Comparison of ENCODE assay signal across 15 cellular contexts in the genomic region with DNA sequence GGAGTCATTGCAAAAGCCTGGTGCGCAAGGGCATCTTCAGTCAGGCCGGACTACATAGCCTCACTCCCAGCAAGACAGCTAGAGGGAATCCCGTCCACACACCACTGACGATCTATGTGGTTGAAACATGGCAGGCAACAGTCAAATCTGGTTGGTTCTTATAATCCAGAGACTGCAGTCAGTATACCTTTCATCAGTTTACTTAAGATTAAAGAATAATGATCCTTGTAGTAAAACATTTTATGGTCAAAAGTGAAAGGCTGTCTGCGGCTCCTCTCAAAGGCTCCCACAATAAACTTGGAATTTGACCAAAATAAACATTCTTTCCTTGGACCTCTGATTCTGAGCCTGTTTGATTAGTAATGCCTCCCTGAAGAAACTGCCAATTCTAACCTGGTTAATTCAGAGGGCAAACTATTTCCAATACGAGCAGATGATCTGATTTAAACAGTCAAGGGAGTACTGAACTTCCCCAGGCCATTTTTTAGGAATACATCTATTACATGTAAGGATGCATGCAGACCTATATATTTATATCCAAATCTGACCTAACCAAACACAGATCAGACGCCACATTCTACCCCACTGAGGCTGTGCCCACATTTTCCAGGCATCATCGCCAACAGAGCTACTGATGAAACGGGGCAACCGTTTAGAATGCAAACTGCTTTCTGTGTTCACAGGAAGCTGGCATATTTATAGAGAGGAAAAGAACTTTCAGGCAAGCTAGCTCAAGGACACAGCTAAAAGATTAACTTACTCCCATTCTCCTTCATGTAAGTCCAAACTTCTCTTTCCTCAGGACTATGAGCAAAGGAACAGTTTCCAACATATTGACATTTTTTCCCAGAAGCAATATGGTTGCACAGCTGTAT. TPM values are rescaled to one million over a fixed set of nuclear protein-coding genes. Genes with fewer than 3 reads are reported as not detected.
A peak's percentile ranks its signal among the peaks of the same experiment; 100 is the strongest.
DNase-seq lines count a peak whose midpoint lies in the region; ATAC-seq, FAIRE-seq and TF ChIP-seq lines count a peak whose summit lies in the region.
"Had no signal": no experiment of that assay in that cellular context is flagged by ENCODE, and none has a peak within 500 bp of the region (broad histone marks: within the 10 kb centered on the region; RNA-seq: fewer than 3 reads in every experiment).

No MANE protein-coding gene starts in this region.

- peaks cover 67% of the 10 kb centered on the region for H3K36me3 Mint-ChIP-seq in GM23338 (ENCODE audit: low read depth)

- TF ChIP-seq EP300 in A549 (IDR thresholded peaks at IDR 0.05), result no peak
- TF ChIP-seq EP300 in sigmoid colon (IDR thresholded peaks at IDR 0.05), result no peak

- H3F3A ChIP-seq in GM23338 (replicated peaks; ENCODE audit: low read depth), result peaks cover 5% of the 10 kb centered on the region; the same call in 1 of the 2 replicates

- CTCF ChIA-PET in A549 (lab: Yijun Ruan, JAX) (interaction anchor here (0.9 to 1.8 kb wide), 2 partner anchors 15 to 39 kb away, joined by 4 to 5 read pairs; a partner anchor contains a TSS), HEK293T (lab: Yijun Ruan, JAX) (interaction anchor here (0.6 to 1.4 kb wide), 2 partner anchors 39 to 143 kb away, joined by 3 to 4 read pairs; no protein-coding TSS in a partner anchor)

- H2AFZ ChIP-seq in GM23338, result no peak overlapping the region
- H2AFZ ChIP-seq: parathyroid adenoma had no signal

- H3K9me2 ChIP-seq in GM23338 (ENCODE audit: insufficient read depth), result no peaks in the 10 kb centered on the region

- 37% methylated on average over 10 of the region's 10 CpGs for WGBS in A549 (ENCODE audit: missing lambda C conversion rate)
- WGBS in body of pancreas, 2 donors, result 21% methylated on average over 10 of the region's 10 CpGs
- 45% methylated on average over 10 of the region's 10 CpGs for WGBS in right lobe of liver (ENCODE audit: insufficient coverage, low coverage, low lambda C conversion rate, missing lambda C conversion rate)
- WGBS in sigmoid colon, 2 donors, result 15 to 63% methylated on average over 10 of the region's 10 CpGs

- H3K79me2 ChIP-seq in GM23338 (replicated peaks; ENCODE audit: insufficient read depth), result no peaks in the 10 kb centered on the region
- H3K79me2 ChIP-seq: parathyroid adenoma had no signal

- TF ChIP-seq POLR2A in A549 (IDR thresholded peaks at IDR 0.05; ENCODE audit: low read length), result no peak
- TF ChIP-seq POLR2A in body of pancreas (IDR thresholded peaks at IDR 0.05), result no peak
- no peak for TF ChIP-seq POLR2A in right lobe of liver (IDR thresholded peaks at IDR 0.05)
- TF ChIP-seq POLR2A in sigmoid colon (IDR thresholded peaks at IDR 0.05), result no peak

- H3K36me3 ChIP-seq in body of pancreas (replicated peaks in 1 of 2; ENCODE audit: insufficient read depth in 1 of 2, low read depth in 2 of 2) (peaks cover 0 to 14% of the 10 kb centered on the region in 2 donors), right lobe of liver (peaks cover 3 to 47% (median 14%) of the 10 kb centered on the region in 4 donors), sigmoid colon (peaks cover 14 to 99% (median 55%) of the 10 kb centered on the region in 4 donors), GM23338 (ENCODE audit: insufficient read depth) (peaks cover 57% of the 10 kb centered on the region)

- H3K4me3 Mint-ChIP-seq in GM23338, result no peak overlapping the region
- H3K4me3 Mint-ChIP-seq: activated CD4-positive, alpha-beta memory T cell treated with anti-CD3 and anti-CD28 coated beads for 36 hours; CD8-positive, alpha-beta T cell had no signal

- POLR2A ChIA-PET in A549 (lab: Yijun Ruan, JAX) (no interaction called here), HEK293T (lab: Yijun Ruan, JAX) (interaction anchor here (1.6 kb wide), 1 partner anchor 40 kb away, joined by 8 read pairs; a partner anchor contains a TSS)

- peak; percentile 84 to 86 for ATAC-seq in A549
- peak; percentile 48 for ATAC-seq in body of pancreas
- peak in 2 of 4 donors; percentile 9 to 14 for ATAC-seq in right lobe of liver
- ATAC-seq in HG02642 (IDR thresholded peaks at IDR 0.05; ENCODE audit: poor library complexity, unreplicated experiment), result no peak
- no peak for ATAC-seq in GM23338
- no peak for ATAC-seq in GM19351 (IDR thresholded peaks at IDR 0.05; ENCODE audit: unreplicated experiment)
- ATAC-seq: CD8-positive, alpha-beta T cell had no signal

- peaks cover 3% of the 10 kb centered on the region; the same call in 1 of the 2 replicates for H4K20me1 ChIP-seq in GM23338 (replicated peaks; ENCODE audit: insufficient read depth)

- DNase-seq in A549 (ENCODE audit: low read depth in 1 of 2, low spot score in 1 of 2), result peak; percentile 19 to 66
- peak; percentile 19 for DNase-seq in HEK293T (ENCODE audit: extremely low spot score)
- DNase-seq in body of pancreas, result no peak
- no peak for DNase-seq in right lobe of liver
- no peak for DNase-seq in sigmoid colon
- DNase-seq in GM23338 (ENCODE audit: low spot score), result no peak
- DNase-seq: activated CD4-positive, alpha-beta memory T cell treated with anti-CD3 and anti-CD28 coated beads for 36 hours; CD8-positive, alpha-beta T cell; hippocampal formation; NCI-H187 had no signal

- H3K9me3 ChIP-seq in A549 (no peaks in the 10 kb centered on the region), body of pancreas (no peaks in the 10 kb centered on the region), right lobe of liver (no peaks in the 10 kb centered on the region), sigmoid colon (no peaks in the 10 kb centered on the region)
- H3K9me3 ChIP-seq: SJSA1 had no signal

- intact Hi-C loops in body of pancreas (cut with DNase I) (no loop called here), right lobe of liver (cut with DNase I) (no loop called here), sigmoid colon (cut with DNase I) (no loop called here)

- H3K27me3 Mint-ChIP-seq in GM23338 (ENCODE audit: insufficient read depth, low read depth, poor library complexity), result no peaks in the 10 kb centered on the region
- H3K27me3 Mint-ChIP-seq: activated CD4-positive, alpha-beta memory T cell treated with anti-CD3 and anti-CD28 coated beads for 36 hours had no signal

- H3K27me3 ChIP-seq in body of pancreas, result no peaks in the 10 kb centered on the region
- H3K27me3 ChIP-seq in right lobe of liver, result no peaks in the 10 kb centered on the region
- no peaks in the 10 kb centered on the region for H3K27me3 ChIP-seq in sigmoid colon
- H3K27me3 ChIP-seq in GM23338 (ENCODE audit: insufficient read depth), result no peaks in the 10 kb centered on the region
- H3K27me3 ChIP-seq: SJSA1 had no signal

- peak overlapping the region; percentile 64 for H3K4me2 ChIP-seq in A549
- H3K4me2 ChIP-seq in GM23338, result no peak overlapping the region

- H3K4me3 ChIP-seq in A549 (no peak overlapping the region), body of pancreas (no peak overlapping the region), right lobe of liver (no peak overlapping the region), sigmoid colon (no peak overlapping the region), GM23338 (no peak overlapping the region)
- H3K4me3 ChIP-seq: SJSA1 had no signal

- no peaks in the 10 kb centered on the region for H3K9me3 Mint-ChIP-seq in GM23338
- H3K9me3 Mint-ChIP-seq: activated CD4-positive, alpha-beta memory T cell treated with anti-CD3 and anti-CD28 coated beads for 36 hours; CD8-positive, alpha-beta T cell had no signal

- no peak for FAIRE-seq in A549 (lab: Jason Lieb, UNC)
- FAIRE-seq: H54 had no signal

- H3K4me1 Mint-ChIP-seq in GM23338, result no peaks in the 10 kb centered on the region

- TF ChIP-seq RAD21 in A549 (conservative IDR thresholded peaks at IDR 0.05 in 1 of 2, IDR thresholded peaks at IDR 0.05 in 1 of 2), result no peak

- H3K4me1 ChIP-seq in A549, result peaks cover 52% of the 10 kb centered on the region
- H3K4me1 ChIP-seq in body of pancreas, result peaks cover 62% of the 10 kb centered on the region
- H3K4me1 ChIP-seq in right lobe of liver, result peaks cover 0 to 44% (median 14%) of the 10 kb centered on the region in 4 donors
- H3K4me1 ChIP-seq in sigmoid colon, result peaks cover 0 to 7% (median 5%) of the 10 kb centered on the region in 4 donors
- H3K4me1 ChIP-seq in GM23338 (ENCODE audit: insufficient read depth), result no peaks in the 10 kb centered on the region
- H3K4me1 ChIP-seq: parathyroid adenoma had no signal

- H3K27ac Mint-ChIP-seq in GM23338, result no peak overlapping the region
- H3K27ac Mint-ChIP-seq: activated CD4-positive, alpha-beta memory T cell treated with anti-CD3 and anti-CD28 coated beads for 36 hours; CD8-positive, alpha-beta T cell had no signal

- H3K27ac ChIP-seq in A549 (peak overlapping the region; percentile 34 to 38; a peak in 3 of 6 replicates), body of pancreas (peak overlapping the region; percentile 66 to 86 (median 74)), right lobe of liver (peak overlapping the region in 2 of 3 donors; percentile 19 to 49), sigmoid colon (peak overlapping the region in 2 of 4 donors; percentile 6 to 9), GM23338 (ENCODE audit: low read depth) (no peak overlapping the region)
- H3K27ac ChIP-seq: parathyroid adenoma, SJSA1 had no signal

- TF ChIP-seq CTCF in A549 (IDR thresholded peaks at IDR 0.05) (no peak), body of pancreas (IDR thresholded peaks at IDR 0.05) (no peak), right lobe of liver (IDR thresholded peaks at IDR 0.05) (no peak), sigmoid colon (IDR thresholded peaks at IDR 0.05) (no peak), GM23338 (conservative IDR thresholded peaks at IDR 0.05; ENCODE audit: low read depth in 2 of 2) (no peak)

RNA-seq across cellular contexts. Expression of a gene that starts 15.3 kb away (rescaled TPM):
- 42.4 and 45.1 TPM in 2 replicates for polyA plus RNA-seq in A549 (2011; rRNA removed)
- 39.8 and 46.9 TPM in 2 replicates for polyA plus RNA-seq in A549 (2012; cell fraction: cytosol; rRNA removed)
- 39.6 and 47.5 TPM in 2 replicates for polyA plus RNA-seq in A549 (2012; cell fraction: nucleus; rRNA removed)
- 22.7 to 26.3 TPM (median 24.1 TPM) in 3 replicates for polyA plus RNA-seq in A549 (2017; fragmentation: RNase III; extraction: RNeasy Plus Mini Kit Qiagen cat#74134 plus additional on column Dnase treatment)
- 28.4 and 40.2 TPM in 2 replicates for polyA minus RNA-seq in A549 (2011; rRNA and poly(A)+ RNA removed)
- 10 to 100 TPM; 38.4 to 90.3 TPM for total RNA-seq in body of pancreas
- total RNA-seq in right lobe of liver, result 10 to 100 TPM; 43.2 to 63.3 (median 54.0) TPM
- total RNA-seq in sigmoid colon, result 10 to 100 TPM; 25.3 to 35.2 (median 28.8) TPM
- polyA plus RNA-seq in sigmoid colon, result 10 to 100 TPM; 34.9 to 54.0 (median 37.8) TPM
- 12.0 and 12.5 TPM in 2 replicates for total RNA-seq in GM23338 (2014; rRNA removed; shearing (Covaris generic))
- polyA plus RNA-seq in GM23338 (2016; fragmentation: Nextera tagmentation; extraction: Ambion mirVana), result 6.3 and 6.8 TPM in 2 replicates

RNA-seq across cellular contexts. Expression of a gene that starts 39.1 kb away (rescaled TPM):
- 41.5 and 55.1 TPM in 2 replicates for polyA plus RNA-seq in A549 (2011; rRNA removed)
- polyA plus RNA-seq in A549 (2012; cell fraction: cytosol; rRNA removed), result 23.6 and 25.7 TPM in 2 replicates
- polyA plus RNA-seq in A549 (2012; cell fraction: nucleus; rRNA removed), result 15.1 and 25.0 TPM in 2 replicates
- polyA plus RNA-seq in A549 (2017; fragmentation: RNase III; extraction: RNeasy Plus Mini Kit Qiagen cat#74134 plus additional on column Dnase treatment), result 33.8 to 39.1 TPM (median 36.8 TPM) in 3 replicates
- 18.5 and 23.6 TPM in 2 replicates for polyA minus RNA-seq in A549 (2011; rRNA and poly(A)+ RNA removed)
- 10 to 100 TPM; 26.4 to 49.5 TPM for total RNA-seq in body of pancreas
- 10 to 100 TPM; 22.8 to 34.0 (median 26.9) TPM for total RNA-seq in right lobe of liver
- 10 to 100 TPM; 45.5 to 62.5 (median 55.7) TPM for total RNA-seq in sigmoid colon
- polyA plus RNA-seq in sigmoid colon, result 10 to 100 TPM; 19.9 to 23.5 (median 22.8) TPM
- 32.7 and 61.3 TPM in 2 replicates for total RNA-seq in GM23338 (2014; rRNA removed; shearing (Covaris generic))
- 42.2 and 49.8 TPM in 2 replicates for polyA plus RNA-seq in GM23338 (2016; fragmentation: Nextera tagmentation; extraction: Ambion mirVana)

Comparison
In these comparisons a context has a peak if more than half of its experiments do, and no peak if none do; other contexts are left out.
1. ATAC-seq: peak in A549 (2 of 2) and body of pancreas (single experiment); none in HG02642 (single experiment), GM23338 (single experiment) and GM19351 (single experiment).
2. DNase-seq: peak in A549 (2 of 2) and HEK293T (single experiment); none in body of pancreas (0 of 4), right lobe of liver (0 of 3), sigmoid colon (single experiment) and GM23338 (single experiment).